Comparison of ENCODE assay signal across 21 cellular contexts in the genomic region with DNA sequence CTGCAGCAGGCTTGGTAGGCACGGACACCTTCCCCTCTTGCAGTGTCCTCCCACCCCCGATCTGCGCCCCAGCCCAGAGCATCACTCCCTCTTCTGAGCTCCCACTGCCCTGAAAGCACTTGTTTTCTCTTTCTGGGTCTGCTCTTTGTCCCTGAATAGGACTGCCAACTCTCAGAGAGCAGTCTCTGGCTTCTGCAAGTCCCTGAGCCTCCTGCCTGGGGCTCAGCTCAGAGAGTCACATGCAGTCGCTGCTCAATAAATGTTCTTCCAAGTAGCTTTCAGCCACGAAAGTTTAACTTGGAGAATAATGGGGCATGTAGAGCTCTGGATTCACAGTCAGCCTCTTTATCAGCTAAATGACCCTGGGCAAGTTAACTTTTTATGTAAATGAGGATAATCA.
DNase-seq lines count a peak whose midpoint lies in the region; ATAC-seq, FAIRE-seq and TF ChIP-seq lines count a peak whose summit lies in the region.
"Had no signal": no experiment of that assay in that cellular context is flagged by ENCODE, and none has a peak within 500 bp of the region (broad histone marks: within the 10 kb centered on the region; RNA-seq: fewer than 3 reads in every experiment).

No MANE protein-coding gene starts in this region.

- H3K4me3 Mint-ChIP-seq in HFFc6 (peak overlapping the region; percentile 31; the same call in 1 of the 2 replicates), astrocyte (ENCODE audit: unreplicated experiment) (no peak overlapping the region), progenitor cell of endocrine pancreas (ENCODE audit: low read depth) (no peak overlapping the region)
- H3K4me3 Mint-ChIP-seq: activated CD4-positive, alpha-beta memory T cell treated with anti-CD3 and anti-CD28 coated beads, Interleukin-2, amount 10 ng/mL, durations not matched to agents 7 days and 5 days had no signal

- no peaks in the 10 kb centered on the region for H3K9me3 ChIP-seq in astrocyte (ENCODE audit: insufficient read depth, low read depth, low read length)
- no peaks in the 10 kb centered on the region for H3K9me3 ChIP-seq in right atrium auricular region
- H3K9me3 ChIP-seq: ascending aorta, mucosa of descending colon, neutrophil, SJCRH30 had no signal

- H3K79me2 ChIP-seq in astrocyte (ENCODE audit: insufficient read depth, low read length): no peaks in the 10 kb centered on the region

- H3K9ac ChIP-seq in astrocyte (ENCODE audit: low read length): peak overlapping the region; percentile 72

- ATAC-seq in GM18870 (IDR thresholded peaks at IDR 0.05; ENCODE audit: unreplicated experiment) (no peak), HG02610 (IDR thresholded peaks at IDR 0.05; ENCODE audit: unreplicated experiment) (no peak), HG02642 (IDR thresholded peaks at IDR 0.05; ENCODE audit: poor library complexity, unreplicated experiment) (no peak)
- ATAC-seq: mucosa of descending colon; stimulated activated naive CD8-positive, alpha-beta T cell treated with anti-CD3 and anti-CD28 coated beads, Interleukin-15, Interleukin-2, amounts not matched to agents 100 U/mL and 50 U/mL, for 24 hours had no signal

- no peak for DNase-seq in HFFc6
- no peak for DNase-seq in astrocyte (ENCODE audit: low read depth)
- no peak for DNase-seq in right atrium auricular region (ENCODE audit: low spot score)
- DNase-seq in progenitor cell of endocrine pancreas (ENCODE audit: low spot score, unreplicated experiment): no peak
- DNase-seq in COLO829 (ENCODE audit: low spot score): no peak
- DNase-seq: activated CD4-positive, alpha-beta memory T cell treated with anti-CD3 and anti-CD28 coated beads, Interleukin-2, amount 10 ng/mL, durations not matched to agents 7 days and 5 days; activated naive CD4-positive, alpha-beta T cell treated with anti-CD3 and anti-CD28 coated beads, Interleukin-2, amount 50 U/mL, for 16 hours; mucosa of descending colon; NCI-H1105; NCI-H2107; stimulated activated naive CD8-positive, alpha-beta T cell treated with anti-CD3 and anti-CD28 coated beads, Interleukin-15, Interleukin-2, amounts not matched to agents 100 U/mL and 50 U/mL, for 24 hours; T-helper 2 cell; trophoblast cell had no signal

- H3K36me3 ChIP-seq in astrocyte (ENCODE audit: insufficient read depth, low read length) (no peaks in the 10 kb centered on the region), right atrium auricular region (no peaks in the 10 kb centered on the region)
- H3K36me3 ChIP-seq: ascending aorta, neutrophil, SJCRH30, WERI-Rb-1 had no signal

- TF ChIP-seq CTCF in HFFc6 (IDR thresholded peaks at IDR 0.05): no peak
- TF ChIP-seq CTCF in astrocyte (IDR thresholded peaks at IDR 0.05; ENCODE audit: insufficient read depth, low read depth, low read length): no peak
- TF ChIP-seq CTCF in right atrium auricular region (IDR thresholded peaks at IDR 0.05): no peak
- no peak for TF ChIP-seq CTCF in progenitor cell of endocrine pancreas (IDR thresholded peaks at IDR 0.05; ENCODE audit: unreplicated experiment)

- peaks cover 74% of the 10 kb centered on the region for H3K4me1 Mint-ChIP-seq in HFFc6 (ENCODE audit: low read depth)
- peaks cover 21% of the 10 kb centered on the region for H3K4me1 Mint-ChIP-seq in astrocyte (ENCODE audit: low read depth, unreplicated experiment)
- peaks cover 5% of the 10 kb centered on the region for H3K4me1 Mint-ChIP-seq in progenitor cell of endocrine pancreas (ENCODE audit: low read depth)

- FAIRE-seq in astrocyte (lab: Jason Lieb, UNC): no peak
- FAIRE-seq: frontal cortex had no signal

- no peak overlapping the region for H2AFZ ChIP-seq in astrocyte (ENCODE audit: low read depth, low read length)

- H3K4me2 ChIP-seq in astrocyte (ENCODE audit: low read length): peak overlapping the region; percentile 83

- H3K9me3 Mint-ChIP-seq in HFFc6 (no peaks in the 10 kb centered on the region), astrocyte (ENCODE audit: unreplicated experiment) (peaks cover 2% of the 10 kb centered on the region), progenitor cell of endocrine pancreas (ENCODE audit: low read depth) (no peaks in the 10 kb centered on the region)
- H3K9me3 Mint-ChIP-seq: activated CD4-positive, alpha-beta memory T cell treated with anti-CD3 and anti-CD28 coated beads, Interleukin-2, amount 10 ng/mL, durations not matched to agents 7 days and 5 days had no signal

- H3K27ac ChIP-seq in astrocyte (ENCODE audit: low read depth, low read length): peak overlapping the region; percentile 90
- H3K27ac ChIP-seq in right atrium auricular region: peak overlapping the region; percentile 61 to 71
- H3K27ac ChIP-seq: ascending aorta, neutrophil, WERI-Rb-1 had no signal

- H3K36me3 Mint-ChIP-seq in HFFc6 (ENCODE audit: low read depth): no peaks in the 10 kb centered on the region
- H3K36me3 Mint-ChIP-seq in astrocyte (ENCODE audit: low read depth, unreplicated experiment): peaks cover 4% of the 10 kb centered on the region
- no peaks in the 10 kb centered on the region for H3K36me3 Mint-ChIP-seq in progenitor cell of endocrine pancreas (ENCODE audit: insufficient read depth)

- H3K27ac Mint-ChIP-seq in HFFc6: peak overlapping the region; percentile 79
- no peak overlapping the region for H3K27ac Mint-ChIP-seq in astrocyte (ENCODE audit: unreplicated experiment)
- H3K27ac Mint-ChIP-seq in progenitor cell of endocrine pancreas: peak overlapping the region; percentile 52
- H3K27ac Mint-ChIP-seq: activated CD4-positive, alpha-beta memory T cell treated with anti-CD3 and anti-CD28 coated beads, Interleukin-2, amount 10 ng/mL, durations not matched to agents 7 days and 5 days had no signal

- H3K27me3 ChIP-seq in astrocyte (ENCODE audit: insufficient read depth, low read length): no peaks in the 10 kb centered on the region
- no peaks in the 10 kb centered on the region for H3K27me3 ChIP-seq in right atrium auricular region
- H3K27me3 ChIP-seq: ascending aorta, neutrophil had no signal

- no peaks in the 10 kb centered on the region; the same call in 1 of the 2 replicates for H3K27me3 Mint-ChIP-seq in HFFc6 (ENCODE audit: insufficient read depth)
- H3K27me3 Mint-ChIP-seq in astrocyte (ENCODE audit: low read depth, unreplicated experiment): peaks cover 20% of the 10 kb centered on the region
- H3K27me3 Mint-ChIP-seq in progenitor cell of endocrine pancreas: peaks cover 14% of the 10 kb centered on the region
- H3K27me3 Mint-ChIP-seq: activated CD4-positive, alpha-beta memory T cell treated with anti-CD3 and anti-CD28 coated beads, Interleukin-2, amount 10 ng/mL, durations not matched to agents 7 days and 5 days had no signal

- no peaks in the 10 kb centered on the region for H4K20me1 ChIP-seq in astrocyte (ENCODE audit: insufficient read depth, low read length)

- H3K4me3 ChIP-seq in astrocyte (ENCODE audit: insufficient read depth, low read depth, low read length) (no peak overlapping the region), right atrium auricular region (no peak overlapping the region)
- H3K4me3 ChIP-seq: ascending aorta, mucosa of descending colon, SJCRH30 had no signal

- H3K4me1 ChIP-seq in astrocyte (ENCODE audit: insufficient read depth, low read length): peaks cover 26% of the 10 kb centered on the region
- H3K4me1 ChIP-seq in right atrium auricular region: peaks cover 0 to 38% of the 10 kb centered on the region in 2 donors
- H3K4me1 ChIP-seq: ascending aorta had no signal
